In genomic region chr17:78231991-78232759, GRCh38 we compare ENCODE assay signal across 1 cellular context.
TF ChIP-seq lines count a peak whose summit lies in the region.

No MANE protein-coding gene starts in this region.

TF ChIP-seq in IMR-90, 13 proteins besides CTCF, POLR2A, EP300 and RAD21:
- TF ChIP-seq SMC3 (IDR thresholded peaks at IDR 0.05; ENCODE audit: low read depth, low read length): no peak
- no peak for TF ChIP-seq RFX5 (IDR thresholded peaks at IDR 0.05; ENCODE audit: low read depth, low read length)
- TF ChIP-seq MXI1 (IDR thresholded peaks at IDR 0.05; ENCODE audit: borderline replicate concordance, low read depth, low read length): no peak
- TF ChIP-seq RCOR1 (IDR thresholded peaks at IDR 0.05; ENCODE audit: insufficient replicate concordance, low read length): no peak
- TF ChIP-seq FOS (IDR thresholded peaks at IDR 0.05; ENCODE audit: low read depth, low read length): no peak
- no peak for TF ChIP-seq BHLHE40 (IDR thresholded peaks at IDR 0.05; ENCODE audit: low read depth, low read length)
- TF ChIP-seq MAFK (IDR thresholded peaks at IDR 0.05; ENCODE audit: low read depth, low read length): no peak
- TF ChIP-seq ELK1 (IDR thresholded peaks at IDR 0.05; ENCODE audit: borderline replicate concordance, low read depth, low read length): no peak
- TF ChIP-seq NFE2L2 (IDR thresholded peaks at IDR 0.05; ENCODE audit: low read depth, low read length): no peak
- no peak for TF ChIP-seq USF2 (IDR thresholded peaks at IDR 0.05; ENCODE audit: low read depth, low read length)
- no peak for TF ChIP-seq MAZ (IDR thresholded peaks at IDR 0.05; ENCODE audit: borderline replicate concordance, low read depth, low read length)
- no peak for TF ChIP-seq CHD1 (IDR thresholded peaks at IDR 0.05; ENCODE audit: low read depth, low read length)
- TF ChIP-seq CEBPB (IDR thresholded peaks at IDR 0.05; ENCODE audit: low read depth, low read length): no peak
